9 cellular contexts compared by ENCODE assay signal in the genomic region with DNA sequence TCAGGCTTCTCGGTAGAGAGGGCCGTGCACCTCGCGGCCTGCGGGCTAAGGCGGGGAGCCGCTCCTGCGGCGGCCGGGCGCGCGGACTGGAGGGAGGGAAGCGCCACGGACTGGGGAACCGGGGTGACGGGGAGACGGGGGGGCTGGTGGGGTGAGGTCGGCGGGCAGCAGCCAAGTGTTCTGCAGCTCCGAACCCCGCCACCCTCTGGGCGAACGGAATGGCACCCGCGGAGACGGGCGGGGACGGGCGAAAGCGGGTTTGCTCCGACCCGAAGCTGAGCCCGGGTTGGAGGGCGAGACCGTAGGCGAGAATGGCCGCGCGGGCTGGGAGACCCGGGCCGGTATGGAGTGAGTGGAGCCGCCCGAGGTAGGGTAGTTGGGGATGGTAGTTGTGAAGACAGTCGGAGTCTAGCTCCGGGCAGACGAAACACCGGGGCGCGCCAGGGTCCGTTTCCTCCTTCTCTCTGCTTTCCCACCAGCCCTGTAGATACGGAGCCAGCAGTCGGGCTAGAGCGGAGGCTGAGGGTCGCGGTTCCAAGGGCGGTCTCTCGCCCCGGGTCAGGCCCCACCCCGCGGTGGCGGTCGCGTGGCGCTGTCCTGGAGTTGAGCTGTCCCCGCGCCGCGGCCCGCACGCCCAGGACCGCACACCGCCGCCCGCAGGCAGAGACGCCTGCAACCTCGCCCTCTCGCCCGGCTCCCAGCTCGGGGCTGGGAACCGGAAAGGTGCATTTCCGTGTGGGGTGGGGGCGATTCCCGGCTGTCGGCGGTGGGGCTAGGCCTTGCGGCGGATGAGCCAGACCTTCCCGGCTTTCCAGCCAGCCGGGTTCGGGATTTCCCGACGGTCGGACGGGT.
DNase-seq lines count a peak whose midpoint lies in the region; ATAC-seq and TF ChIP-seq lines count a peak whose summit lies in the region.
"Had no signal": no experiment of that assay in that cellular context is flagged by ENCODE, and none has a peak within 500 bp of the region (broad histone marks: within the 10 kb centered on the region; RNA-seq: fewer than 3 reads in every experiment).

No MANE protein-coding gene starts in this region.

- intact Hi-C loops in activated T-helper 1 cell treated with anti-CD3 and anti-CD28 coated beads, Interleukin-12 subunit alpha, Interleukin-12 subunit beta, Interleukin-2, Interleukin-4 antibody, amounts not matched to agents 30 ng/mL and 10 ng/mL and 1 ng/mL, durations not matched to agents 14 hours and 24 hours and 36 hours (cut with micrococcal nuclease): loop anchor here (5.0 to 10.0 kb wide), 4 partner anchors 167 to 367 kb away; a partner anchor contains a TSS

- peaks cover 0 to 11% of the 10 kb centered on the region in 2 experiments for H3K27me3 ChIP-seq in mesenchymal stem cell (ENCODE audit: control insufficient read depth in 1 of 2, insufficient read depth in 1 of 2, low read length in 2 of 2)

- H4K91ac ChIP-seq in mesenchymal stem cell (ENCODE audit: low read length): no peak overlapping the region

- no peak overlapping the region for H2BK12ac ChIP-seq in mesenchymal stem cell (ENCODE audit: low read length in 2 of 2)

- peak overlapping the region; percentile 72 for H3K4me2 ChIP-seq in mesenchymal stem cell (ENCODE audit: low read length, poor library complexity, severe bottlenecking)

- no peaks in the 10 kb centered on the region for H3K36me3 ChIP-seq in mesenchymal stem cell (ENCODE audit: control insufficient read depth in 1 of 2, insufficient read depth in 2 of 2, low read depth in 1 of 2, low read length in 2 of 2)

- H3K23ac ChIP-seq in mesenchymal stem cell (ENCODE audit: low read length in 2 of 2): peak overlapping the region in 1 of 2 experiments; percentile 65

- H3K27ac ChIP-seq in coronary artery (peak overlapping the region in 1 of 2 donors; percentile 15), mesenchymal stem cell (ENCODE audit: low read length, poor library complexity, severe bottlenecking) (peak overlapping the region; percentile 87)

- H3K4ac ChIP-seq in mesenchymal stem cell (ENCODE audit: low read depth in 1 of 2, low read length in 2 of 2): no peak overlapping the region

- H3K4me1 Mint-ChIP-seq in activated T-helper 1 cell treated with anti-CD3 and anti-CD28 coated beads, Interleukin-12 subunit alpha, Interleukin-12 subunit beta, Interleukin-2, Interleukin-4 antibody, amounts not matched to agents 30 ng/mL and 10 ng/mL and 1 ng/mL, durations not matched to agents 14 hours and 24 hours and 36 hours (ENCODE audit: low read depth): peaks cover 5% of the 10 kb centered on the region

- peaks cover 11% of the 10 kb centered on the region for H3K4me1 ChIP-seq in mesenchymal stem cell (ENCODE audit: control insufficient read depth, insufficient read depth, low read depth, low read length)

- H3K9me3 ChIP-seq in mesenchymal stem cell (ENCODE audit: control insufficient read depth, low read length): no peaks in the 10 kb centered on the region

- no peak for TF ChIP-seq CTCF in coronary artery (IDR thresholded peaks at IDR 0.05)

- no peaks in the 10 kb centered on the region for H3K36me3 Mint-ChIP-seq in activated T-helper 1 cell treated with anti-CD3 and anti-CD28 coated beads, Interleukin-12 subunit alpha, Interleukin-12 subunit beta, Interleukin-2, Interleukin-4 antibody, amounts not matched to agents 30 ng/mL and 10 ng/mL and 1 ng/mL, durations not matched to agents 14 hours and 24 hours and 36 hours (ENCODE audit: low read depth)

- H4K8ac ChIP-seq in mesenchymal stem cell (ENCODE audit: low read length): no peak overlapping the region

- H3K4me3 ChIP-seq in GM08714 (ENCODE audit: low read length) (peak overlapping the region; percentile 1; the same call in 1 of the 2 replicates), coronary artery (peak overlapping the region; percentile 80), mesenchymal stem cell (ENCODE audit: insufficient read depth in 1 of 2, low read depth in 1 of 2, low read length in 2 of 2) (peak overlapping the region; percentile 78 to 80)

- no peak overlapping the region for H3K27ac Mint-ChIP-seq in activated T-helper 1 cell treated with anti-CD3 and anti-CD28 coated beads, Interleukin-12 subunit alpha, Interleukin-12 subunit beta, Interleukin-2, Interleukin-4 antibody, amounts not matched to agents 30 ng/mL and 10 ng/mL and 1 ng/mL, durations not matched to agents 14 hours and 24 hours and 36 hours

- H2BK15ac ChIP-seq in mesenchymal stem cell (ENCODE audit: low read depth, poor library complexity, severe bottlenecking): peak overlapping the region; percentile 16

- H2AK5ac ChIP-seq in mesenchymal stem cell (ENCODE audit: low read length, severe bottlenecking): no peak overlapping the region

- DNase-seq in NCI-H146 (lab: John Stamatoyannopoulos, UW): peak; percentile 72
- no peak for DNase-seq in coronary artery (ENCODE audit: low spot score)
- peak; percentile 16 for DNase-seq in mesenchymal stem cell
- DNase-seq in middle frontal gyrus (ENCODE audit: extremely low spot score, low spot score): no peak
- no peak for DNase-seq in mesenteric fat pad (ENCODE audit: low spot score)
- no peak for DNase-seq in activated T-helper 1 cell treated with anti-CD3 and anti-CD28 coated beads, Interleukin-12 subunit alpha, Interleukin-12 subunit beta, Interleukin-2, Interleukin-4 antibody, amounts not matched to agents 30 ng/mL and 10 ng/mL and 1 ng/mL, durations not matched to agents 14 hours and 24 hours and 36 hours (ENCODE audit: low spot score)

- H3K79me1 ChIP-seq in mesenchymal stem cell (replicated peaks; ENCODE audit: low read length, poor library complexity, severe bottlenecking): peaks cover 3% of the 10 kb centered on the region

- no peak overlapping the region for H2BK120ac ChIP-seq in mesenchymal stem cell (ENCODE audit: low read depth, low read length)

- H2BK5ac ChIP-seq in mesenchymal stem cell (ENCODE audit: low read depth, low read length, poor library complexity, severe bottlenecking): peak overlapping the region; percentile 91

- H3K27me3 Mint-ChIP-seq in activated T-helper 1 cell treated with anti-CD3 and anti-CD28 coated beads, Interleukin-12 subunit alpha, Interleukin-12 subunit beta, Interleukin-2, Interleukin-4 antibody, amounts not matched to agents 30 ng/mL and 10 ng/mL and 1 ng/mL, durations not matched to agents 14 hours and 24 hours and 36 hours (ENCODE audit: insufficient read depth): peaks cover 69% of the 10 kb centered on the region

- ATAC-seq in GM18868 (IDR thresholded peaks at IDR 0.05; ENCODE audit: unreplicated experiment): no peak

- H3K9me3 Mint-ChIP-seq in activated T-helper 1 cell treated with anti-CD3 and anti-CD28 coated beads, Interleukin-12 subunit alpha, Interleukin-12 subunit beta, Interleukin-2, Interleukin-4 antibody, amounts not matched to agents 30 ng/mL and 10 ng/mL and 1 ng/mL, durations not matched to agents 14 hours and 24 hours and 36 hours: no peaks in the 10 kb centered on the region
- H3K9me3 Mint-ChIP-seq: T-helper 1 cell treated with Interleukin-12 subunit alpha and Interleukin-12 subunit beta and Interleukin-4 antibody, amounts not matched to agents 30 μg/mL and 1 μg/mL, for 36 hours had no signal

- H3K4me3 Mint-ChIP-seq in activated T-helper 1 cell treated with anti-CD3 and anti-CD28 coated beads, Interleukin-12 subunit alpha, Interleukin-12 subunit beta, Interleukin-2, Interleukin-4 antibody, amounts not matched to agents 30 ng/mL and 10 ng/mL and 1 ng/mL, durations not matched to agents 14 hours and 24 hours and 36 hours: no peak overlapping the region

- WGBS in mesenchymal stem cell: under 1% methylated on average over 73 of the region's 95 CpGs

- no peak overlapping the region for H3K18ac ChIP-seq in mesenchymal stem cell (ENCODE audit: low read depth in 1 of 2, low read length in 2 of 2)

- peak overlapping the region in 1 of 2 experiments; percentile 7 for H3K14ac ChIP-seq in mesenchymal stem cell (ENCODE audit: low read length in 2 of 2)

- no peak overlapping the region for H2AFZ ChIP-seq in mesenchymal stem cell (ENCODE audit: low read depth, low read length)

- H3K9ac ChIP-seq in mesenchymal stem cell (ENCODE audit: low read length): peak overlapping the region; percentile 83

Comparison
In these comparisons a context has a peak if more than half of its experiments do, and no peak if none do; other contexts are left out.
1. H3K4me3 ChIP-seq: peak in every context shown above with its lines; median percentile 80 in coronary artery; 79 in mesenchymal stem cell; 1 in GM08714.
2. DNase-seq: peak in NCI-H146 (single experiment) and mesenchymal stem cell (single experiment); none in coronary artery (single experiment), middle frontal gyrus (single experiment), mesenteric fat pad (single experiment) and activated T-helper 1 cell treated with anti-CD3 and anti-CD28 coated beads, Interleukin-12 subunit alpha, Interleukin-12 subunit beta, Interleukin-2, Interleukin-4 antibody, amounts not matched to agents 30 ng/mL and 10 ng/mL and 1 ng/mL, durations not matched to agents 14 hours and 24 hours and 36 hours (single experiment).